ENCODE assay signal across 8 cellular contexts in the genomic region with DNA sequence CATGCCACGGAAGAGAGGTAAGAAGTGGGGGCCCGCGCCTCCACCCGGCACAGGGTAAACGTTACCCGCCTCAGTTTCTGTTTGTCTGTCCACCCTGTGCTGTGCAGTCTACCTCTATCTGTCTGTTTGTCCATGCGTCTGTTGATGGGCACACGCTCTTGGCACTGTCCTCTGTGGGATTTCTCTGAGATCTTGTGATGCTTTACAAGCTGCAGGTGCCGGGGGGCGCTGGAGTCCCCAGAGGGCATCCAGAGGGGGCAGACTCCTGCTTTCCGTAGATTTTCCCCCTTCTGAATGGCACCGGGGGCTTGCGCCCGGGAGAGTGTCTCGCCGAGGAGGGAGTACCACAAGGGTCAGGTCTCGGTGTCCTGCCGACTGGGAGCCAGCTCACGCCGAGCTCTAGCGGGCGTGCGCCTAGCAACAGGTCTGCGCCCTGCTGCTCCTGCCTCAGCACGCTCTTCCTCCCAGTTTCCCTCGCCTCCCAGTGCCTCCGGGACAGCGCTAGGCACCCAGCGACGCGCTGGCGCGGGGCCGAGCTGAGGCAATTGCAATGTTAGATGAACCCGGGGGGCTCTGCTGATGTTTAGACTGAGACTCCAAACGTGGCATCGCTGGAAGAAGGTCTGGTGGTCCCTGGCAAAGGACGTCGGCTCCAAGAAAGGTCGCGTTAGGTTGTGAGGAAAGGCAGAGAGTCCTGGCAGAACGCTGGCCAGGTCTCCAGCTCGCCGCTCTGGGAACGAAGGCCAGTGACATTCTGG. TPM values are rescaled to one million over a fixed set of nuclear protein-coding genes. Genes with fewer than 3 reads are reported as not detected.
DNase-seq lines count a peak whose midpoint lies in the region; ATAC-seq and TF ChIP-seq lines count a peak whose summit lies in the region.

No MANE protein-coding gene starts in this region.

- no peak for ATAC-seq in thoracic aorta (ENCODE audit: insufficient number of reproducible peaks, low FRiP score, low read depth)
- no peak for ATAC-seq in GM18498 (IDR thresholded peaks at IDR 0.05; ENCODE audit: unreplicated experiment)
- no peak for ATAC-seq in GM21619 (IDR thresholded peaks at IDR 0.05; ENCODE audit: unreplicated experiment)

- H3K27ac ChIP-seq in breast epithelium (no peak overlapping the region), thoracic aorta (no peak overlapping the region)

- H3K36me3 ChIP-seq in MG63: no peaks in the 10 kb centered on the region; the same call in 1 of the 2 replicates
- no peaks in the 10 kb centered on the region for H3K36me3 ChIP-seq in breast epithelium
- no peaks in the 10 kb centered on the region for H3K36me3 ChIP-seq in kidney epithelial cell (ENCODE audit: control insufficient read depth, insufficient read depth, low read length)
- no peaks in the 10 kb centered on the region for H3K36me3 ChIP-seq in thoracic aorta

- H3K4me1 ChIP-seq in breast epithelium (peaks cover 3 to 15% of the 10 kb centered on the region in 2 donors), thoracic aorta (ENCODE audit: control insufficient read depth in 1 of 2, low read depth in 2 of 2) (peaks cover 18 to 34% of the 10 kb centered on the region in 2 donors)

- H3K27me3 ChIP-seq in MG63: peaks cover 24% of the 10 kb centered on the region
- H3K27me3 ChIP-seq in breast epithelium: peaks cover 0 to 25% of the 10 kb centered on the region in 2 donors
- H3K27me3 ChIP-seq in kidney epithelial cell (ENCODE audit: control insufficient read depth, insufficient read depth, low read length): peaks cover 37% of the 10 kb centered on the region
- no peaks in the 10 kb centered on the region for H3K27me3 ChIP-seq in thoracic aorta (replicated peaks; ENCODE audit: insufficient read depth)

- peak overlapping the region; percentile 49 for H3K4me3 ChIP-seq in MG63
- H3K4me3 ChIP-seq in breast epithelium: peak overlapping the region; percentile 39 to 63 (median 55)
- H3K4me3 ChIP-seq in kidney epithelial cell (ENCODE audit: low read depth, low read length): peak overlapping the region; percentile 33
- H3K4me3 ChIP-seq in thoracic aorta: peak overlapping the region; percentile 70

- 0 out of 2 replicates have a peak, but pooled peaks cover 2% of the 10 kb centered on the region for H3K9me3 ChIP-seq in MG63
- no peaks in the 10 kb centered on the region for H3K9me3 ChIP-seq in breast epithelium
- H3K9me3 ChIP-seq in thoracic aorta: no peaks in the 10 kb centered on the region

- intact Hi-C loops in breast epithelium (cut with DNase I; ENCODE audit: low total_unique reads): loop anchor here (5.0 kb wide), 2 partner anchors 327 to 328 kb away; no protein-coding TSS in a partner anchor

- TF ChIP-seq CTCF in breast epithelium (IDR thresholded peaks at IDR 0.05) (no peak), kidney epithelial cell (IDR thresholded peaks at IDR 0.05; ENCODE audit: insufficient read depth, low read length, poor library complexity, severe bottlenecking) (no peak), thoracic aorta (IDR thresholded peaks at IDR 0.05) (no peak)

- no peak for TF ChIP-seq POLR2A in breast epithelium (IDR thresholded peaks at IDR 0.05)

- DNase-seq in DMS114 treated with DMSO at 0.1 percent for 48 hours (lab: John Stamatoyannopoulos, UW; ENCODE audit: unreplicated experiment) (peak; percentile 32), MG63 (peak; percentile 57), breast epithelium (ENCODE audit: low spot score in 2 of 2) (no peak), kidney epithelial cell (ENCODE audit: low read depth) (no peak), thoracic aorta (ENCODE audit: low spot score) (no peak), GF-D8 (lab: John Stamatoyannopoulos, UW) (no peak)

RNA-seq across cellular contexts. Expression of a gene that starts 0.7 kb away (rescaled TPM):
- 5.4 and 8.0 TPM in 2 replicates for total RNA-seq in MG63 (2014; rRNA removed; shearing (Covaris generic); ENCODE audit: low replicate concordance)
- total RNA-seq in breast epithelium (under 1 TPM; under 0.01 to 0.66 (median 0.59) TPM), kidney epithelial cell (under 0.01 and 0.07 TPM in 2 replicates), thoracic aorta (1 to 10 TPM; 1.1 to 1.2 TPM)

Comparison
In these comparisons a context has a peak if more than half of its experiments do, and no peak if none do; other contexts are left out.
1. DNase-seq: peak in DMS114 treated with DMSO at 0.1 percent for 48 hours (single experiment) and MG63 (single experiment); none in breast epithelium (0 of 2), kidney epithelial cell (single experiment), thoracic aorta (single experiment) and GF-D8 (single experiment).
2. Peak in every context shown above with its lines, with median percentiles within 50 percentile points of each other: H3K4me3 ChIP-seq.